14 cellular contexts compared by ENCODE assay signal in genomic region chr7:20141666-20142065, GRCh38.
DNase-seq lines count a peak whose midpoint lies in the region; ATAC-seq and TF ChIP-seq lines count a peak whose summit lies in the region.
"Had no signal": no experiment of that assay in that cellular context is flagged by ENCODE, and none has a peak within 500 bp of the region (broad histone marks: within the 10 kb centered on the region; RNA-seq: fewer than 3 reads in every experiment).

No MANE protein-coding gene starts in this region.

- H3K9me3 ChIP-seq in neural progenitor cell (ENCODE audit: low read depth) = no peaks in the 10 kb centered on the region

- no peaks in the 10 kb centered on the region for H3F3A ChIP-seq in neural progenitor cell (ENCODE audit: low read depth)

- peaks cover 9% of the 10 kb centered on the region for H3K9me3 Mint-ChIP-seq in neural progenitor cell
- no peaks in the 10 kb centered on the region for H3K9me3 Mint-ChIP-seq in activated naive CD8-positive, alpha-beta T cell treated with anti-CD3 and anti-CD28 coated beads, Interleukin-2, amount 50 U/mL, for 24 hours
- H3K9me3 Mint-ChIP-seq: activated naive CD4-positive, alpha-beta T cell treated with anti-CD3 and anti-CD28 coated beads, Interleukin-2, amount 50 U/mL, for 72 hours had no signal

- peak overlapping the region; percentile 3 for H3K4me3 Mint-ChIP-seq in neural progenitor cell
- H3K4me3 Mint-ChIP-seq in activated naive CD8-positive, alpha-beta T cell treated with anti-CD3 and anti-CD28 coated beads, Interleukin-2, amount 50 U/mL, for 24 hours = no peak overlapping the region
- H3K4me3 Mint-ChIP-seq: CD8-positive, alpha-beta memory T cell had no signal

- TF ChIP-seq CTCF in astrocyte of the cerebellum (IDR thresholded peaks at IDR 0.05; ENCODE audit: low read depth, low read length, missing control alignments) (no peak), neural progenitor cell (IDR thresholded peaks at IDR 0.05) (no peak), omental fat pad (IDR thresholded peaks at IDR 0.05) (no peak)

- no peaks in the 10 kb centered on the region for H3K79me2 ChIP-seq in neural progenitor cell (ENCODE audit: low read depth)

- no peak overlapping the region for H3K4me2 ChIP-seq in neural progenitor cell

- H3K4me1 Mint-ChIP-seq in neural progenitor cell = peaks cover 41% of the 10 kb centered on the region
- no peaks in the 10 kb centered on the region for H3K4me1 Mint-ChIP-seq in activated naive CD8-positive, alpha-beta T cell treated with anti-CD3 and anti-CD28 coated beads, Interleukin-2, amount 50 U/mL, for 24 hours
- H3K4me1 Mint-ChIP-seq: CD8-positive, alpha-beta memory T cell had no signal

- no peak overlapping the region for H3K9ac ChIP-seq in neural progenitor cell

- no peaks in the 10 kb centered on the region for H3K27me3 Mint-ChIP-seq in neural progenitor cell (ENCODE audit: insufficient read depth, low read depth)
- H3K27me3 Mint-ChIP-seq in activated naive CD8-positive, alpha-beta T cell treated with anti-CD3 and anti-CD28 coated beads, Interleukin-2, amount 50 U/mL, for 24 hours = no peaks in the 10 kb centered on the region
- H3K27me3 Mint-ChIP-seq: CD8-positive, alpha-beta memory T cell had no signal

- H2AFZ ChIP-seq in neural progenitor cell (replicated peaks) = no peak overlapping the region

- no peaks in the 10 kb centered on the region for H3K27me3 ChIP-seq in neural progenitor cell

- H3K4me1 ChIP-seq in neural progenitor cell = no peaks in the 10 kb centered on the region

- H3K27ac ChIP-seq in neural progenitor cell = no peak overlapping the region

- ATAC-seq in esophagus mucosa (no peak), omental fat pad (ENCODE audit: low FRiP score) (no peak)
- ATAC-seq in activated naive CD8-positive, alpha-beta T cell treated with anti-CD3 and anti-CD28 coated beads, Interleukin-2, amount 50 U/mL, for 24 hours = no peak
- ATAC-seq: activated naive CD4-positive, alpha-beta T cell treated with anti-CD3 and anti-CD28 coated beads, Interleukin-2, amount 50 U/mL, for 72 hours; left ventricle myocardium superior had no signal

- DNase-seq in H4 (ENCODE audit: low spot score) = peak; percentile 64
- DNase-seq in NCI-H1930 (lab: John Stamatoyannopoulos, UW) = peak; percentile 91 to 93
- DNase-seq in astrocyte of the cerebellum (ENCODE audit: low read depth) = peak; percentile 62
- DNase-seq in neural progenitor cell (ENCODE audit: low spot score) = no peak
- DNase-seq in HuH-7.5 (ENCODE audit: low spot score) = no peak
- DNase-seq in omental fat pad (ENCODE audit: low spot score) = no peak
- no peak for DNase-seq in activated naive CD8-positive, alpha-beta T cell treated with anti-CD3 and anti-CD28 coated beads, Interleukin-2, amount 50 U/mL, for 24 hours
- DNase-seq: CD8-positive, alpha-beta memory T cell; H7; left ventricle myocardium superior; NCI-H226; stimulated activated CD4-positive, alpha-beta T cell treated with anti-CD3 and anti-CD28 coated beads, Interleukin-12 subunit alpha, Interleukin-12 subunit beta, amount 100 ng/mL, for 4 hours had no signal

- in situ Hi-C loops in astrocyte of the cerebellum (cut with HindIII; ENCODE audit: low sequenced_read_pairs) = no loop called here

- peaks cover 4% of the 10 kb centered on the region for H3K36me3 Mint-ChIP-seq in neural progenitor cell
- peaks cover 1% of the 10 kb centered on the region for H3K36me3 Mint-ChIP-seq in activated naive CD8-positive, alpha-beta T cell treated with anti-CD3 and anti-CD28 coated beads, Interleukin-2, amount 50 U/mL, for 24 hours (ENCODE audit: low read depth)
- H3K36me3 Mint-ChIP-seq: activated naive CD4-positive, alpha-beta T cell treated with anti-CD3 and anti-CD28 coated beads, Interleukin-2, amount 50 U/mL, for 72 hours had no signal

- H3K4me3 ChIP-seq in astrocyte of the cerebellum (ENCODE audit: low read depth, low read length) = no peak overlapping the region
- H3K4me3 ChIP-seq in neural progenitor cell = no peak overlapping the region

- H3K36me3 ChIP-seq in neural progenitor cell = no peaks in the 10 kb centered on the region

- peak overlapping the region; percentile 96 for H3K27ac Mint-ChIP-seq in neural progenitor cell
- no peak overlapping the region for H3K27ac Mint-ChIP-seq in activated naive CD8-positive, alpha-beta T cell treated with anti-CD3 and anti-CD28 coated beads, Interleukin-2, amount 50 U/mL, for 24 hours
- H3K27ac Mint-ChIP-seq: activated naive CD4-positive, alpha-beta T cell treated with anti-CD3 and anti-CD28 coated beads, Interleukin-2, amount 50 U/mL, for 72 hours; CD8-positive, alpha-beta memory T cell had no signal

- H4K20me1 ChIP-seq in neural progenitor cell (ENCODE audit: low read depth) = no peaks in the 10 kb centered on the region

Comparison
In these comparisons a context has a peak if more than half of its experiments do, and no peak if none do; other contexts are left out.
1. DNase-seq: peak in H4 (single experiment), NCI-H1930 (2 of 2) and astrocyte of the cerebellum (single experiment); none in neural progenitor cell (single experiment), HuH-7.5 (single experiment), omental fat pad (single experiment) and activated naive CD8-positive, alpha-beta T cell treated with anti-CD3 and anti-CD28 coated beads, Interleukin-2, amount 50 U/mL, for 24 hours (single experiment).